Comparison of ENCODE assay signal across 1 cellular context in the genomic region with DNA sequence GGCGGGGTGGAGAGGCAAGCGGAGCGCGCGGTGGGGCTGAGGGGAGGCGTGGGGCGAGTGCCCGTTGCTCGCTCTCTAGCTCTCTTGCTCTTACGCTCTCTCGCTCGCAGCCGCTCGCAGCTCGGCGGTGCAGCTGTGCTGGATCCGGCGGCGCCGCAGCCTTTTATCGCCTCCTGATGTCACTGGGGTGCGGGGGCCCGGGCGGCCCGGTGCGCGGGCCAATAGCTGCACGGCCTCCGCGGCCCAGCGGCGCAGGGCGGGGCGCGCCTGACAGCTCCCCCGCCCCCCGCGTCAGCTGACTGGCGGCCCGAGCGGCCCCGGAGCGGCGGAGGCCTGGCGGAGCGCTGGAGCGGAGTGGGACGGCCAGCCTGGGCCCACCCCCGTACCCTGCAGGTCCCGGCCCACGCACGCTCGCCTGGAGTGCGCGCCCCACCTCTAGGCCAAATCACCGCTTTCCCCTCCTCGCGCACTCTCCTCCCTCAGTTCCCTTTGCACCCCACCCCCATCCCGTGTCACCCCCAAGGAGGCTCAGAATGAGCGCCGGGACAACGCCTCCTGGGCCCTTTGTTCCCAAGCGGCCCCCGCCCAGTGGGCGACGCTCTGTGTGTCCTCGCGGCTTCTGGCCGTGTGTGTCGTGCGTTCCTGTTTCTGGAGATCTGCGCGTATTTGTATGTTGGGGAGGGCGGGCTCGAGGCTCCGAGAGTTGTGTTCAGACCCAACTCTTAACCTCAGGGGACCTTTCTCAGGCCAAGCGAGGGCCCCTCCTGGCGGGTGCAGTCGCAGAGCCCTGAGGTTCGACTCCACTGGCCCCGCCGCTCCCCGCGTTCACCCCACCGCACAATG.
TF ChIP-seq lines count a peak whose summit lies in the region.

TSS of gene MAFB (minus strand) at position 137 of the 843 bp plus-strand sequence. CDS start 386 bp downstream, outside the sequence.

TF ChIP-seq in HEK293, 187 proteins besides CTCF, POLR2A, EP300 and RAD21 (continued from another document):
- TF ChIP-seq TSHZ1 (tag by site-specific recombination; IDR thresholded peaks at IDR 0.05; ENCODE audit: borderline replicate concordance): no peak
- no peak for TF ChIP-seq OVOL3 (tag by site-specific recombination; IDR thresholded peaks at IDR 0.05)
- peak; percentile 91 for TF ChIP-seq ZNF596 (tag by site-specific recombination; IDR thresholded peaks at IDR 0.05)
- TF ChIP-seq ZNF26 (tag by site-specific recombination; IDR thresholded peaks at IDR 0.05): no peak
- TF ChIP-seq, protein P1, sequence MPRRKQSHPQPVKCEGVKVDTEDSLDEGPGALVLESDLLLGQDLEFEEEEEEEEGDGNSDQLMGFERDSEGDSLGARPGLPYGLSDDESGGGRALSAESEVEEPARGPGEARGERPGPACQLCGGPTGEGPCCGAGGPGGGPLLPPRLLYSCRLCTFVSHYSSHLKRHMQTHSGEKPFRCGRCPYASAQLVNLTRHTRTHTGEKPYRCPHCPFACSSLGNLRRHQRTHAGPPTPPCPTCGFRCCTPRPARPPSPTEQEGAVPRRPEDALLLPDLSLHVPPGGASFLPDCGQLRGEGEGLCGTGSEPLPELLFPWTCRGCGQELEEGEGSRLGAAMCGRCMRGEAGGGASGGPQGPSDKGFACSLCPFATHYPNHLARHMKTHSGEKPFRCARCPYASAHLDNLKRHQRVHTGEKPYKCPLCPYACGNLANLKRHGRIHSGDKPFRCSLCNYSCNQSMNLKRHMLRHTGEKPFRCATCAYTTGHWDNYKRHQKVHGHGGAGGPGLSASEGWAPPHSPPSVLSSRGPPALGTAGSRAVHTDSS (tag by site-specific recombination; IDR thresholded peaks at IDR 0.05): no peak
- no peak for TF ChIP-seq ZNF311 (tag by site-specific recombination; IDR thresholded peaks at IDR 0.05; ENCODE audit: borderline replicate concordance)
- TF ChIP-seq ZNF274 (IDR thresholded peaks at IDR 0.05; ENCODE audit: low read length): no peak
- no peak for TF ChIP-seq ZNF274 (tag by site-specific recombination; IDR thresholded peaks at IDR 0.05; ENCODE audit: borderline replicate concordance)
- no peak for TF ChIP-seq FEZF1 (tag by site-specific recombination; IDR thresholded peaks at IDR 0.05)
- TF ChIP-seq ZNF747 (tag by site-specific recombination; IDR thresholded peaks at IDR 0.05): no peak
- no peak for TF ChIP-seq ZNF146 (tag by site-specific recombination; IDR thresholded peaks at IDR 0.05)
- no peak for TF ChIP-seq ZNF433 (tag by site-specific recombination; IDR thresholded peaks at IDR 0.05; ENCODE audit: low read depth)
- no peak for TF ChIP-seq ZNF473 (tag by site-specific recombination; IDR thresholded peaks at IDR 0.05)
TF ChIP-seq in HEK293: peak in this region for 45.
